8 cellular contexts compared by ENCODE assay signal in genomic region chr15:78944202-78944625, GRCh38. TPM values are rescaled to one million over a fixed set of nuclear protein-coding genes. Genes with fewer than 3 reads are reported as not detected.
A peak's percentile ranks its signal among the peaks of the same experiment; 100 is the strongest.
DNase-seq lines count a peak whose midpoint lies in the region; ATAC-seq and TF ChIP-seq lines count a peak whose summit lies in the region.

No MANE protein-coding gene starts in this region.

- no peaks in the 10 kb centered on the region for H3K79me2 ChIP-seq in smooth muscle cell (ENCODE audit: low read depth)

- peak overlapping the region; percentile 95 for H3K4me2 ChIP-seq in smooth muscle cell

- H3K9ac ChIP-seq in smooth muscle cell (ENCODE audit: low read depth): no peak overlapping the region

- ATAC-seq in GM18909 (IDR thresholded peaks at IDR 0.05; ENCODE audit: poor library complexity, unreplicated experiment) (peak; percentile 29), HG02870 (IDR thresholded peaks at IDR 0.05; ENCODE audit: unreplicated experiment) (peak; percentile 19), GM18858 (IDR thresholded peaks at IDR 0.05; ENCODE audit: unreplicated experiment) (no peak)

- H3K27me3 ChIP-seq in iPS DF 6.9 (ENCODE audit: control insufficient read depth, insufficient read depth, low read length) (peaks cover 6% of the 10 kb centered on the region; the same call in 1 of the 2 replicates), smooth muscle cell (ENCODE audit: low read depth) (no peaks in the 10 kb centered on the region)

- WGBS in iPS DF 6.9 (ENCODE audit: insufficient coverage, insufficient read length): no CpG with 5 or more reads among the region's 12 CpGs
- WGBS in smooth muscle cell (ENCODE audit: low lambda C conversion rate): 58% methylated on average over 12 of the region's 12 CpGs

- no peaks in the 10 kb centered on the region for H3F3A ChIP-seq in smooth muscle cell (ENCODE audit: low read depth)

- DNase-seq in iPS DF 6.9 (ENCODE audit: low read depth, low spot score) (no peak), smooth muscle cell (lab: John Stamatoyannopoulos, UW; ENCODE audit: unreplicated experiment) (no peak), NCI-H1417 treated with DMSO at 0.1 percent for 48 hours (lab: John Stamatoyannopoulos, UW) (no peak), posterior vena cava (ENCODE audit: low spot score) (no peak)

- H3K4me3 ChIP-seq in iPS DF 6.9 (ENCODE audit: low read length) (peak overlapping the region; percentile 54), smooth muscle cell (peak overlapping the region; percentile 59)

- H3K27ac ChIP-seq in VCaP: peak overlapping the region; percentile 78
- no peak overlapping the region for H3K27ac ChIP-seq in iPS DF 6.9 (ENCODE audit: low read length)
- no peak overlapping the region for H3K27ac ChIP-seq in smooth muscle cell (ENCODE audit: low read depth)

- no peak for TF ChIP-seq CTCF in VCaP (conservative IDR thresholded peaks at IDR 0.05)
- TF ChIP-seq CTCF in smooth muscle cell (IDR thresholded peaks at IDR 0.05; ENCODE audit: borderline replicate concordance, insufficient read depth, poor library complexity, severe bottlenecking): no peak

- no peaks in the 10 kb centered on the region for H3K9me3 ChIP-seq in iPS DF 6.9 (ENCODE audit: control insufficient read depth, insufficient read depth, low read length)
- H3K9me3 ChIP-seq in smooth muscle cell (replicated peaks; ENCODE audit: low read depth): no peaks in the 10 kb centered on the region

- peaks cover 7% of the 10 kb centered on the region; the same call in 1 of the 2 replicates for H3K4me1 ChIP-seq in iPS DF 6.9 (ENCODE audit: control insufficient read depth, insufficient read depth, low read length)
- no peaks in the 10 kb centered on the region for H3K4me1 ChIP-seq in smooth muscle cell (ENCODE audit: low read depth)

- H4K20me1 ChIP-seq in smooth muscle cell (ENCODE audit: low read depth): no peaks in the 10 kb centered on the region

- intact Hi-C loops in posterior vena cava (cut with DNase I): loop anchor here in 1 of 2 donors (5.0 kb wide), 1 partner anchor 1903 kb away; no protein-coding TSS in a partner anchor

- H3K36me3 ChIP-seq in iPS DF 6.9 (ENCODE audit: control insufficient read depth, insufficient read depth, low read length) (no peaks in the 10 kb centered on the region), smooth muscle cell (ENCODE audit: low read depth) (no peaks in the 10 kb centered on the region)

- no peak overlapping the region for H2AFZ ChIP-seq in smooth muscle cell (ENCODE audit: low read depth)

RNA-seq across cellular contexts. Expression of gene CTSH, which starts 0.6 kb away (rescaled TPM):
- total RNA-seq in smooth muscle cell (24.7 and 38.5 TPM in 2 replicates), posterior vena cava (100 to 1,000 TPM in 1 of 2 donors, 10 to 100 TPM in 1; 40.0 to 129 TPM)
- 19.0 and 23.4 TPM in 2 replicates for polyA plus RNA-seq in smooth muscle cell
